8 cellular contexts compared by ENCODE assay signal in genomic region chr3:66998899-66999235, GRCh38. TPM values are rescaled to one million over a fixed set of nuclear protein-coding genes. Genes with fewer than 3 reads are reported as not detected.
A peak's percentile ranks its signal among the peaks of the same experiment; 100 is the strongest.
DNase-seq lines count a peak whose midpoint lies in the region; ATAC-seq, FAIRE-seq and TF ChIP-seq lines count a peak whose summit lies in the region.

No MANE protein-coding gene starts in this region.

- no peak for FAIRE-seq in frontal cortex (lab: Jason Lieb, UNC)

- intact Hi-C loops in posterior cingulate gyrus (cut with DNase I): no loop called here

- H3K4me3 ChIP-seq in BLaER1 (peak overlapping the region; percentile 89), MG63 (peak overlapping the region; percentile 83), coronary artery (peak overlapping the region; percentile 98)

- no peaks in the 10 kb centered on the region for H3K9me3 Mint-ChIP-seq in nephron progenitor cell

- no peaks in the 10 kb centered on the region for H4K20me1 ChIP-seq in BLaER1

- no peak for ATAC-seq in GM18907 (IDR thresholded peaks at IDR 0.05; ENCODE audit: unreplicated experiment)

- peak overlapping the region; percentile 77 for H3K9ac ChIP-seq in BLaER1

- no peak overlapping the region for H3K27ac ChIP-seq in BLaER1
- H3K27ac ChIP-seq in coronary artery: peak overlapping the region; percentile 40 to 87

- H3K27ac Mint-ChIP-seq in nephron progenitor cell: no peak overlapping the region

- H3K27me3 ChIP-seq in BLaER1: no peaks in the 10 kb centered on the region
- no peaks in the 10 kb centered on the region; the same call in 1 of the 2 replicates for H3K27me3 ChIP-seq in MG63

- peaks cover 19% of the 10 kb centered on the region for H3K4me1 Mint-ChIP-seq in nephron progenitor cell

- H3K27me3 Mint-ChIP-seq in nephron progenitor cell (ENCODE audit: low read depth, poor library complexity): peaks cover 13% of the 10 kb centered on the region

- peak overlapping the region; percentile 91 for H3K4me3 Mint-ChIP-seq in nephron progenitor cell

- peaks cover 15% of the 10 kb centered on the region for H3K36me3 ChIP-seq in BLaER1
- no peaks in the 10 kb centered on the region for H3K36me3 ChIP-seq in MG63

- H3K36me3 Mint-ChIP-seq in nephron progenitor cell (ENCODE audit: low read depth): peaks cover 2% of the 10 kb centered on the region

- no peaks in the 10 kb centered on the region for H3K9me3 ChIP-seq in BLaER1
- H3K9me3 ChIP-seq in MG63: no peaks in the 10 kb centered on the region

- DNase-seq in MG63 (no peak), coronary artery (ENCODE audit: low spot score) (no peak), nephron progenitor cell (no peak), frontal cortex (ENCODE audit: low spot score in 2 of 2) (no peak), posterior cingulate gyrus (no peak), foreskin melanocyte (no peak)

- H3K4me2 ChIP-seq in BLaER1: peak overlapping the region; percentile 82

- peaks cover 22% of the 10 kb centered on the region for H3K4me1 ChIP-seq in BLaER1

- TF ChIP-seq CTCF in coronary artery (IDR thresholded peaks at IDR 0.05) (no peak), nephron progenitor cell (IDR thresholded peaks at IDR 0.05) (no peak)

RNA-seq across cellular contexts. Expression of gene KBTBD8, which starts 0.8 kb away (rescaled TPM):
- total RNA-seq in MG63 (2014; rRNA removed; shearing (Covaris generic); ENCODE audit: low replicate concordance): 0.53 and 4.9 TPM in 2 replicates
- 19.2 TPM for total RNA-seq in frontal cortex
